In genomic region chr6:26857289-26857688, GRCh38 we compare ENCODE assay signal across 5 cellular contexts.
A peak's percentile ranks its signal among the peaks of the same experiment; 100 is the strongest.
DNase-seq lines count a peak whose midpoint lies in the region; ATAC-seq, FAIRE-seq and TF ChIP-seq lines count a peak whose summit lies in the region.
"Not testable (repeated sequence)": the region's sequence is repeated elsewhere in the genome, so short reads cannot be mapped to it uniquely, and the experiment has no call there.

No MANE protein-coding gene starts in this region.

- H3K36me3 ChIP-seq in GM12878 (ENCODE audit: control insufficient read depth in 2 of 2, insufficient read depth in 2 of 2, low read length in 1 of 2), result not testable (repeated sequence)

- RAD21 ChIA-PET in GM12878 (lab: Charles Lee; ENCODE audit: unreplicated experiment), result not testable (repeated sequence)

- CTCF ChIA-PET in GM12878 (lab: Yijun Ruan, JAX), result not testable (repeated sequence)

- DNase-seq in GM12878 (ENCODE audit: low read depth, low spot score), result not testable (repeated sequence)

- not testable (repeated sequence) for H3K4me1 ChIP-seq in GM12878 (ENCODE audit: control insufficient read depth, insufficient read depth, low read length)

- H3K4me3 ChIP-seq in GM12878, result not testable (repeated sequence)

- not testable (repeated sequence) for H2AFZ ChIP-seq in GM12878 (ENCODE audit: control insufficient read depth, low read depth, low read length)

- not testable (repeated sequence) for TF ChIP-seq CTCF in GM12878 (IDR thresholded peaks at IDR 0.05 in 2 of 3, conservative IDR thresholded peaks at IDR 0.05 in 1 of 3; ENCODE audit: control insufficient read depth in 2 of 3, extremely low read depth in 1 of 3, insufficient read depth in 1 of 3, low read depth in 3 of 3, low read length in 3 of 3)

- in situ Hi-C loops in GM12878 (cut with MboI), result not testable (repeated sequence)

- not testable (repeated sequence) for H3K9me3 ChIP-seq in GM12878 (replicated peaks; ENCODE audit: control insufficient read depth, insufficient read depth, low read length)

- H4K20me1 ChIP-seq in GM12878 (ENCODE audit: control insufficient read depth, insufficient read depth), result not testable (repeated sequence)

- WGBS in GM12878 (ENCODE audit: insufficient coverage, insufficient replicate concordance, low lambda C conversion rate, missing lambda C conversion rate), result 0% methylated on average over 1 of the region's 2 CpGs

- H3K27ac ChIP-seq in GM12878 (ENCODE audit: control insufficient read depth, insufficient read depth), result not testable (repeated sequence)

- POLR2A ChIA-PET in GM12878 (lab: Charles Lee), result not testable (repeated sequence)

- H3K79me2 ChIP-seq in GM12878 (ENCODE audit: control insufficient read depth, insufficient read depth, low read length), result not testable (repeated sequence)

- FAIRE-seq in GM12878 (lab: Jason Lieb, UNC), result not testable (repeated sequence)

- TF ChIP-seq EP300 in GM12878 (IDR thresholded peaks at IDR 0.05; ENCODE audit: borderline replicate concordance in 1 of 2, control insufficient read depth in 1 of 2, low read depth in 2 of 2, low read length in 2 of 2), result not testable (repeated sequence)

- H3K9ac ChIP-seq in GM12878 (ENCODE audit: control insufficient read depth, insufficient read depth, low read length), result not testable (repeated sequence)

- not testable (repeated sequence) for H3K27me3 ChIP-seq in GM12878 (replicated peaks in 1 of 2; ENCODE audit: control insufficient read depth in 2 of 2, insufficient read depth in 2 of 2, low read length in 1 of 2)

- TF ChIP-seq RAD21 in GM12878 (IDR thresholded peaks at IDR 0.05; ENCODE audit: insufficient read depth, low read depth, low read length), result not testable (repeated sequence)

- not testable (repeated sequence) for TF ChIP-seq POLR2A in GM12878 (IDR thresholded peaks at IDR 0.05; ENCODE audit: low read depth, low read length)

- intact Hi-C loops in GM12878 (cut with micrococcal nuclease; ENCODE audit: unreplicated experiment), result not testable (repeated sequence)

- SMC1A ChIA-PET in GM12878 (lab: Charles Lee; ENCODE audit: uncharacterized antibody, unreplicated experiment), result not testable (repeated sequence)

- H3K4me2 ChIP-seq in GM12878 (ENCODE audit: control insufficient read depth, insufficient read depth), result not testable (repeated sequence)

- BruUV-seq in GM12878 (replicated peaks; lab: Mats Ljungman, UMichigan), result not testable (repeated sequence)

- ATAC-seq in GM18519 (IDR thresholded peaks at IDR 0.05; ENCODE audit: low FRiP score, unreplicated experiment) (peak; percentile 71), GM19351 (IDR thresholded peaks at IDR 0.05; ENCODE audit: unreplicated experiment) (peak; percentile 54), HG03432 (IDR thresholded peaks at IDR 0.05; ENCODE audit: unreplicated experiment) (peak; percentile 64), HG03442 (IDR thresholded peaks at IDR 0.05; ENCODE audit: unreplicated experiment) (peak; percentile 60), GM12878 (peak; percentile 84)

TF ChIP-seq in GM12878, 131 proteins besides CTCF, POLR2A, EP300 and RAD21:
- TF ChIP-seq MTA2 (IDR thresholded peaks at IDR 0.05; ENCODE audit: low read depth), result peak; percentile 36; the same call in 1 of the 2 replicates
